8 cellular contexts compared by ENCODE assay signal in genomic region chr7:28179081-28180030, GRCh38. TPM values are rescaled to one million over a fixed set of nuclear protein-coding genes. Genes with fewer than 3 reads are reported as not detected.
DNase-seq lines count a peak whose midpoint lies in the region; ATAC-seq and TF ChIP-seq lines count a peak whose summit lies in the region.

No MANE protein-coding gene starts in this region.

- no peak overlapping the region for H3K27ac ChIP-seq in A673 (ENCODE audit: low read depth, low read length, poor library complexity, severe bottlenecking)

- ATAC-seq in GM18520 (IDR thresholded peaks at IDR 0.05; ENCODE audit: unreplicated experiment): peak; percentile 35
- peak; percentile 54 for ATAC-seq in HG03097 (IDR thresholded peaks at IDR 0.05; ENCODE audit: low FRiP score, unreplicated experiment)

- H3K9me3 ChIP-seq in A673 (ENCODE audit: low read depth, low read length, poor library complexity, severe bottlenecking) (no peaks in the 10 kb centered on the region), mucosa of stomach (ENCODE audit: control insufficient read depth, low read length) (no peaks in the 10 kb centered on the region)

- POLR2A ChIA-PET in A673 (lab: Charles Lee; ENCODE audit: low non-redundant PET): no interaction called here

- H3K36me3 ChIP-seq in A673 (ENCODE audit: insufficient read depth, low read length, poor library complexity, severe bottlenecking) (no peaks in the 10 kb centered on the region), mucosa of stomach (ENCODE audit: control insufficient read depth, insufficient read depth, low read length) (no peaks in the 10 kb centered on the region)

- intact Hi-C loops in A673 (cut with micrococcal nuclease; ENCODE audit: unreplicated experiment): no loop called here

- peak overlapping the region; percentile 48 for H3K4me3 ChIP-seq in A673 (ENCODE audit: low read depth, low read length, poor library complexity, severe bottlenecking)
- peak overlapping the region; percentile 63 for H3K4me3 ChIP-seq in epithelial cell of proximal tubule (ENCODE audit: low read depth, low read length)
- peak overlapping the region; percentile 72 for H3K4me3 ChIP-seq in mucosa of stomach (ENCODE audit: low read length)

- TF ChIP-seq CTCF in A673 (conservative IDR thresholded peaks at IDR 0.05; ENCODE audit: low read depth, low read length): no peak
- no peak for TF ChIP-seq CTCF in epithelial cell of proximal tubule (conservative IDR thresholded peaks at IDR 0.05; ENCODE audit: low read depth, low read length)

- peak overlapping the region; percentile 61 for H3K9ac ChIP-seq in mucosa of stomach (ENCODE audit: low read length)

- DNase-seq in A673 (ENCODE audit: low spot score) (peak; percentile 39), NOMO-1 (lab: John Stamatoyannopoulos, UW; ENCODE audit: unreplicated experiment in 2 of 2) (peak; percentile 63 to 69), activated T-cell treated with anti-CD3 and anti-CD28 coated beads for 1 hour (ENCODE audit: low read depth) (peak; percentile 69), epithelial cell of proximal tubule (ENCODE audit: low read depth) (no peak)
- DNase-seq in stimulated activated CD8-positive, alpha-beta memory T cell treated with anti-CD3 and anti-CD28 coated beads, Interleukin-7, amount 100 ng/mL, for 1 hour (ENCODE audit: low read depth in 2 of 2): peak; percentile 45 to 61

- peaks cover 8% of the 10 kb centered on the region for H3K27me3 ChIP-seq in A673 (replicated peaks; ENCODE audit: insufficient read depth, low read depth, low read length, poor library complexity)
- H3K27me3 ChIP-seq in mucosa of stomach (ENCODE audit: control insufficient read depth, insufficient read depth, low read length): no peaks in the 10 kb centered on the region

- H3K4me1 ChIP-seq in A673 (ENCODE audit: insufficient read depth, low read length, poor library complexity, severe bottlenecking) (peaks cover 7% of the 10 kb centered on the region), mucosa of stomach (ENCODE audit: control insufficient read depth, insufficient read depth, low read length) (peaks cover 11% of the 10 kb centered on the region)

- no TSS peak for BruUV-seq in A673 (replicated peaks; lab: Mats Ljungman, UMichigan)

- CTCF ChIA-PET in A673 (lab: Charles Lee): no interaction called here

RNA-seq across cellular contexts. Expression of gene JAZF1, which starts 1.2 kb away (rescaled TPM):
- 1.5 TPM in 2 replicates for total RNA-seq in A673 (2021)
- total RNA-seq in epithelial cell of proximal tubule: 1.3 and 3.6 TPM in 2 replicates
